ENCODE assay signal across 8 cellular contexts in the genomic region with DNA sequence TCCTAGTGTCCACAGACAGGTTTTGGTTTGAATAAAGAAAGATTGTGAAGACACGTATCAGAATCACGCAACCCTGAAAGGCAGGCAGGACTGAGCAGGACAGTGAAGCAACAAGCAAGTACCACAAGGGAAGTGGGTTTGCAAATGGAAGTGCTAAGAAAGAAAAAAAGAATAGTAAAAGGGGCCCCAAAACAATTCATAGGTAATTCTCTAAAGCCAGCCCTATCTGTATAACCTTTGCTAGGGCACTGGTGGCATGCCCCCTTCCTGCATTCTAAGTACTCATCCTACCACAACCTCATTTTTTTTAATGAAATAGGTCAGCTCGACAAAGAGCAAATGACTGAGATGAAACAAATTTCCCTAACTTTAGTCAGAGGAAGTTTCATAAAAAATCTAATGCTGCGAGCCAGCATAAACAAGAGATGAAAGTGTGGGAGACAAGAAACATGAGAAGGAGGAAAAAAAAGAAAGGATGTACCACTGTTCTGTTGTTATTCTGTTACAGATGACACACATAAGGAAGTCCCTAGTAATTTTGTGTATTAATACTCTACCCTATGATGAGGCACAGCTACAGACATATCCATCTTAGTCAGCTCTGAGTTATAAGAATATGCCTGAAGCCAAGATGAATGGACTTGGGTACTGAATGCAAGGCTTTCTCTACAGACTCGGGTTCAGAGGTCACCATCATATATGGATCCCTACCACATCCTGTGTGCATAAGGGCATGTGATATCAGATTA. TPM values are rescaled to one million over a fixed set of nuclear protein-coding genes. Genes with fewer than 3 reads are reported as not detected.
DNase-seq lines count a peak whose midpoint lies in the region; ATAC-seq and TF ChIP-seq lines count a peak whose summit lies in the region.

No MANE protein-coding gene starts in this region.

- H2AFZ ChIP-seq in Loucy (ENCODE audit: low read length), result no peak overlapping the region

- H3K36me3 ChIP-seq in Loucy (ENCODE audit: insufficient read depth, low read length), result peaks cover 79% of the 10 kb centered on the region
- H3K36me3 ChIP-seq in SJCRH30, result no peaks in the 10 kb centered on the region
- no peaks in the 10 kb centered on the region for H3K36me3 ChIP-seq in vagina

- H3K4me1 Mint-ChIP-seq in stimulated activated naive CD8-positive, alpha-beta T cell treated with anti-CD3 and anti-CD28 coated beads, Interleukin-15, Interleukin-2, amounts not matched to agents 100 ng/mL and 50 ng/mL, for 24 hours (ENCODE audit: low read depth), result peaks cover 87% of the 10 kb centered on the region

- H3K4me2 ChIP-seq in Loucy (ENCODE audit: low read depth, low read length, poor library complexity, severe bottlenecking), result peak overlapping the region; percentile 70

- peak; percentile 51 to 95 for DNase-seq in cardiac fibroblast (ENCODE audit: low read depth in 2 of 2)
- DNase-seq in SJCRH30, result no peak
- DNase-seq in vagina (ENCODE audit: extremely low spot score in 2 of 2), result no peak
- no peak for DNase-seq in amygdala (lab: John Stamatoyannopoulos, UW)

- peak overlapping the region; percentile 65 for H3K4me3 Mint-ChIP-seq in stimulated activated naive CD8-positive, alpha-beta T cell treated with anti-CD3 and anti-CD28 coated beads, Interleukin-15, Interleukin-2, amounts not matched to agents 100 ng/mL and 50 ng/mL, for 24 hours

- peak overlapping the region; percentile 92 for H3K27ac Mint-ChIP-seq in stimulated activated naive CD8-positive, alpha-beta T cell treated with anti-CD3 and anti-CD28 coated beads, Interleukin-15, Interleukin-2, amounts not matched to agents 100 ng/mL and 50 ng/mL, for 24 hours

- ATAC-seq in GM18498 (IDR thresholded peaks at IDR 0.05; ENCODE audit: unreplicated experiment), result peak; percentile 79
- peak; percentile 69 for ATAC-seq in GM21786 (IDR thresholded peaks at IDR 0.05; ENCODE audit: unreplicated experiment)

- no peaks in the 10 kb centered on the region for H3K9me3 ChIP-seq in Loucy (ENCODE audit: insufficient read depth, low read depth, low read length)
- no peaks in the 10 kb centered on the region for H3K9me3 ChIP-seq in SJCRH30 (replicated peaks)
- no peaks in the 10 kb centered on the region for H3K9me3 ChIP-seq in vagina

- H3K9ac ChIP-seq in Loucy (ENCODE audit: low read depth, low read length, poor library complexity, severe bottlenecking), result peak overlapping the region; percentile 33

- no peaks in the 10 kb centered on the region for H3K9me2 ChIP-seq in Loucy (replicated peaks; ENCODE audit: low read depth, low read length)

- no peaks in the 10 kb centered on the region for H3K27me3 Mint-ChIP-seq in stimulated activated naive CD8-positive, alpha-beta T cell treated with anti-CD3 and anti-CD28 coated beads, Interleukin-15, Interleukin-2, amounts not matched to agents 100 ng/mL and 50 ng/mL, for 24 hours

- intact Hi-C loops in vagina (cut with DNase I), result no loop called here

- no peak for TF ChIP-seq CTCF in Loucy (conservative IDR thresholded peaks at IDR 0.05; ENCODE audit: low read length)
- no peak for TF ChIP-seq CTCF in cardiac fibroblast (IDR thresholded peaks at IDR 0.05; ENCODE audit: low read depth, low read length)
- TF ChIP-seq CTCF in vagina (IDR thresholded peaks at IDR 0.05), result no peak

- peaks cover 100% of the 10 kb centered on the region for H3K79me2 ChIP-seq in Loucy (ENCODE audit: insufficient read depth, low read length)

- H3K36me3 Mint-ChIP-seq in stimulated activated naive CD8-positive, alpha-beta T cell treated with anti-CD3 and anti-CD28 coated beads, Interleukin-15, Interleukin-2, amounts not matched to agents 100 ng/mL and 50 ng/mL, for 24 hours (ENCODE audit: low read depth), result peaks cover 2% of the 10 kb centered on the region

- peaks cover 99% of the 10 kb centered on the region for H4K20me1 ChIP-seq in Loucy (ENCODE audit: insufficient read depth, low read length, poor library complexity, severe bottlenecking)

- no peak for TF ChIP-seq POLR2A in vagina (IDR thresholded peaks at IDR 0.05)

- H3K27ac ChIP-seq in SJCRH30 (no peak overlapping the region), vagina (no peak overlapping the region)

- peaks cover 80% of the 10 kb centered on the region for H3K4me1 ChIP-seq in Loucy (ENCODE audit: insufficient read depth, low read length, poor library complexity, severe bottlenecking)
- no peaks in the 10 kb centered on the region for H3K4me1 ChIP-seq in SJCRH30
- peaks cover 9% of the 10 kb centered on the region for H3K4me1 ChIP-seq in vagina

- H3K27me3 ChIP-seq in Loucy (ENCODE audit: insufficient read depth, low read length, poor library complexity, severe bottlenecking) (no peaks in the 10 kb centered on the region), SJCRH30 (no peaks in the 10 kb centered on the region), vagina (no peaks in the 10 kb centered on the region)

- peak overlapping the region; percentile 53 for H3K4me3 ChIP-seq in Loucy (ENCODE audit: low read length, poor library complexity, severe bottlenecking)
- H3K4me3 ChIP-seq in cardiac fibroblast (replicated peaks in 1 of 2; ENCODE audit: low read depth in 2 of 2, low read length in 2 of 2), result no peak overlapping the region
- H3K4me3 ChIP-seq in SJCRH30, result no peak overlapping the region
- H3K4me3 ChIP-seq in vagina, result no peak overlapping the region

- peaks cover 22% of the 10 kb centered on the region for H3F3A ChIP-seq in Loucy (ENCODE audit: low read depth)

- H3K9me3 Mint-ChIP-seq in stimulated activated naive CD8-positive, alpha-beta T cell treated with anti-CD3 and anti-CD28 coated beads, Interleukin-15, Interleukin-2, amounts not matched to agents 100 ng/mL and 50 ng/mL, for 24 hours, result no peaks in the 10 kb centered on the region

RNA-seq across cellular contexts. Expression of gene IKZF2, which starts 32.2 kb away (rescaled TPM):
- 1.9 and 2.8 TPM in 2 replicates for total RNA-seq in SJCRH30 (2014; rRNA removed; shearing (Covaris generic))
- total RNA-seq in vagina, result 29.2 TPM

Comparison
In these comparisons a context has a peak if more than half of its experiments do, and no peak if none do; other contexts are left out.
1. DNase-seq: peak in cardiac fibroblast (2 of 2); none in SJCRH30 (0 of 2), vagina (0 of 2) and amygdala (0 of 56).